ENCODE assay signal across 17 cellular contexts in the genomic region with DNA sequence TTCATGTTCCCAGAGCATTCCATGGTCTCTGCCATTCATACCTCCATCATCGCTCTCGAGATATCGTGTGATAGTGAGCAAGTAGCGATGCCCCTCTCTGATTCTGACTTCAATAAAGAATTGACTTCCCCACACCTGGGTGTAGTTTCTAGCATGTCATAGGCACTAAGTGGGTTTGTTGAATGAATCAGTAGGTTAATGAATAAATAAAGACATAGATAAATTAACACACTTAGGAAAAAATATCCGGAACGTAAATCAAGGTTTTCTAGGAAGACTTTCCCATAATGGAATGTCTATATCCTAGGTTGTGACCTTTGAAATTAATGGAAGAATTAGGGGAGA.
A peak's percentile ranks its signal among the peaks of the same experiment; 100 is the strongest.
DNase-seq lines count a peak whose midpoint lies in the region; ATAC-seq and FAIRE-seq lines count a peak whose summit lies in the region.
"Had no signal": no experiment of that assay in that cellular context is flagged by ENCODE, and none has a peak within 500 bp of the region (broad histone marks: within the 10 kb centered on the region; RNA-seq: fewer than 3 reads in every experiment).

No MANE protein-coding gene starts in this region.

- intact Hi-C loops in left cardiac atrium (cut with DNase I): no loop called here

- ATAC-seq in T-helper 17 cell (no peak), GM19035 (IDR thresholded peaks at IDR 0.05; ENCODE audit: unreplicated experiment) (no peak), left cardiac atrium (no peak)

- DNase-seq in activated naive CD8-positive, alpha-beta T cell treated with anti-CD3 and anti-CD28 coated beads for 36 hours: no peak
- DNase-seq in T-helper 17 cell: no peak
- DNase-seq in kidney tubule cell (ENCODE audit: low spot score): peak; percentile 61
- DNase-seq in urothelium cell line (ENCODE audit: low spot score): no peak
- no peak for DNase-seq in NCI-H446 (lab: John Stamatoyannopoulos, UW)
- no peak for DNase-seq in left cardiac atrium
- DNase-seq: effector CD8-positive, alpha-beta T cell; H7; islet precursor cell; NCI-H1436 treated with DMSO at 0.1 percent for 48 hours; NCI-H345; RPMI8226; stimulated activated naive CD8-positive, alpha-beta T cell treated with anti-CD3 and anti-CD28 coated beads, Interleukin-15, Interleukin-2, amounts not matched to agents 100 U/mL and 50 U/mL, for 24 hours; transverse colon had no signal

- FAIRE-seq in urothelium cell line (lab: Jason Lieb, UNC): no peak
- FAIRE-seq: GM19239 had no signal

- peak overlapping the region; percentile 59 for H3K27ac Mint-ChIP-seq in activated naive CD8-positive, alpha-beta T cell
- H3K27ac Mint-ChIP-seq in activated naive CD8-positive, alpha-beta T cell treated with anti-CD3 and anti-CD28 coated beads for 36 hours: no peak overlapping the region
- peak overlapping the region; percentile 62 for H3K27ac Mint-ChIP-seq in T-helper 17 cell

- no peaks in the 10 kb centered on the region for H3K9me3 Mint-ChIP-seq in activated naive CD8-positive, alpha-beta T cell (ENCODE audit: low read depth)
- no peaks in the 10 kb centered on the region for H3K9me3 Mint-ChIP-seq in activated naive CD8-positive, alpha-beta T cell treated with anti-CD3 and anti-CD28 coated beads for 36 hours

- H3K9me3 ChIP-seq in T-helper 17 cell (ENCODE audit: control insufficient read depth, low read length, poor library complexity, severe bottlenecking): no peaks in the 10 kb centered on the region
- H3K9me3 ChIP-seq: transverse colon had no signal

- H3K4me1 Mint-ChIP-seq in activated naive CD8-positive, alpha-beta T cell (ENCODE audit: low read depth): peaks cover 58% of the 10 kb centered on the region
- peaks cover 52% of the 10 kb centered on the region for H3K4me1 Mint-ChIP-seq in activated naive CD8-positive, alpha-beta T cell treated with anti-CD3 and anti-CD28 coated beads for 36 hours
- H3K4me1 Mint-ChIP-seq in T-helper 17 cell: peaks cover 28% of the 10 kb centered on the region

- peaks cover 22% of the 10 kb centered on the region for H3K36me3 Mint-ChIP-seq in activated naive CD8-positive, alpha-beta T cell
- H3K36me3 Mint-ChIP-seq in activated naive CD8-positive, alpha-beta T cell treated with anti-CD3 and anti-CD28 coated beads for 36 hours: peaks cover 66% of the 10 kb centered on the region
- H3K36me3 Mint-ChIP-seq in T-helper 17 cell (ENCODE audit: low read depth): peaks cover 7% of the 10 kb centered on the region

- no peaks in the 10 kb centered on the region for H3K27me3 Mint-ChIP-seq in activated naive CD8-positive, alpha-beta T cell
- H3K27me3 Mint-ChIP-seq in activated naive CD8-positive, alpha-beta T cell treated with anti-CD3 and anti-CD28 coated beads for 36 hours: no peaks in the 10 kb centered on the region
- H3K27me3 Mint-ChIP-seq in T-helper 17 cell: no peaks in the 10 kb centered on the region

- H3K4me3 Mint-ChIP-seq in activated naive CD8-positive, alpha-beta T cell: no peak overlapping the region
- no peak overlapping the region for H3K4me3 Mint-ChIP-seq in activated naive CD8-positive, alpha-beta T cell treated with anti-CD3 and anti-CD28 coated beads for 36 hours
- H3K4me3 Mint-ChIP-seq in T-helper 17 cell: no peak overlapping the region
